Comparison of ENCODE assay signal across 8 cellular contexts in genomic region chr7:112207106-112207592, GRCh38. TPM values are rescaled to one million over a fixed set of nuclear protein-coding genes. Genes with fewer than 3 reads are reported as not detected.
DNase-seq lines count a peak whose midpoint lies in the region; TF ChIP-seq lines count a peak whose summit lies in the region.

No MANE protein-coding gene starts in this region.

- intact Hi-C loops in colonic mucosa (cut with DNase I), result no loop called here

- H3K36me3 ChIP-seq in colonic mucosa (no peaks in the 10 kb centered on the region), muscle layer of colon (ENCODE audit: insufficient read depth, low read length) (no peaks in the 10 kb centered on the region)

- H3K27ac ChIP-seq in colonic mucosa, result peak overlapping the region; percentile 70
- peak overlapping the region; percentile 91 for H3K27ac ChIP-seq in muscle layer of colon (ENCODE audit: low read depth, low read length)

- TF ChIP-seq CTCF in colonic mucosa (IDR thresholded peaks at IDR 0.05), result no peak

- peak overlapping the region; percentile 91 for H3K4me3 ChIP-seq in colonic mucosa
- H3K4me3 ChIP-seq in muscle layer of colon (ENCODE audit: low read depth in 1 of 2, low read length in 2 of 2), result peak overlapping the region; percentile 92 to 94

- H3K27me3 ChIP-seq in colonic mucosa (no peaks in the 10 kb centered on the region), muscle layer of colon (ENCODE audit: control insufficient read depth in 1 of 2, insufficient read depth in 2 of 2, low read length in 2 of 2) (no peaks in the 10 kb centered on the region)

- H3K4me1 ChIP-seq in colonic mucosa, result peaks cover 14% of the 10 kb centered on the region
- H3K4me1 ChIP-seq in muscle layer of colon (ENCODE audit: insufficient read depth, low read length), result peaks cover 23% of the 10 kb centered on the region

- H3K9ac ChIP-seq in colonic mucosa (ENCODE audit: low read depth in 2 of 2, low read length in 2 of 2) (peak overlapping the region; percentile 89 to 94), muscle layer of colon (ENCODE audit: low read length) (peak overlapping the region; percentile 84)

- H3K9me3 ChIP-seq in colonic mucosa (no peaks in the 10 kb centered on the region), muscle layer of colon (ENCODE audit: low read length) (no peaks in the 10 kb centered on the region)

- DNase-seq in NCI-H1417 (lab: John Stamatoyannopoulos, UW) (peak in 2 of 3 experiments; percentile 25 to 90), NCI-H1417 treated with DMSO at 0.1 percent for 48 hours (lab: John Stamatoyannopoulos, UW) (no peak), NCI-H748 (lab: John Stamatoyannopoulos, UW; ENCODE audit: unreplicated experiment) (peak; percentile 67), colonic mucosa (peak; percentile 42), NCI-H345 treated with DMSO at 0.1 percent for 48 hours (lab: John Stamatoyannopoulos, UW; ENCODE audit: unreplicated experiment) (no peak), AG08395 (ENCODE audit: low spot score) (no peak), NCI-H345 (lab: John Stamatoyannopoulos, UW) (no peak)

RNA-seq across cellular contexts. Expression of gene ZNF277, which starts 0.7 kb away (rescaled TPM):
- total RNA-seq in colonic mucosa, result 10 to 100 TPM; 14.1 to 27.4 TPM

RNA-seq across cellular contexts. Expression of gene DOCK4, which starts 0.9 kb away (rescaled TPM):
- 10 to 100 TPM in 1 of 2 donors, 1 to 10 TPM in 1; 6.5 to 11.1 TPM for total RNA-seq in colonic mucosa

Comparison
In these comparisons a context has a peak if more than half of its experiments do, and no peak if none do; other contexts are left out.
1. DNase-seq: peak in NCI-H1417 (2 of 3), NCI-H748 (single experiment) and colonic mucosa (single experiment); none in NCI-H1417 treated with DMSO at 0.1 percent for 48 hours (single experiment), NCI-H345 treated with DMSO at 0.1 percent for 48 hours (single experiment), AG08395 (single experiment) and NCI-H345 (single experiment).